ENCODE assay signal across 9 cellular contexts in the genomic region with DNA sequence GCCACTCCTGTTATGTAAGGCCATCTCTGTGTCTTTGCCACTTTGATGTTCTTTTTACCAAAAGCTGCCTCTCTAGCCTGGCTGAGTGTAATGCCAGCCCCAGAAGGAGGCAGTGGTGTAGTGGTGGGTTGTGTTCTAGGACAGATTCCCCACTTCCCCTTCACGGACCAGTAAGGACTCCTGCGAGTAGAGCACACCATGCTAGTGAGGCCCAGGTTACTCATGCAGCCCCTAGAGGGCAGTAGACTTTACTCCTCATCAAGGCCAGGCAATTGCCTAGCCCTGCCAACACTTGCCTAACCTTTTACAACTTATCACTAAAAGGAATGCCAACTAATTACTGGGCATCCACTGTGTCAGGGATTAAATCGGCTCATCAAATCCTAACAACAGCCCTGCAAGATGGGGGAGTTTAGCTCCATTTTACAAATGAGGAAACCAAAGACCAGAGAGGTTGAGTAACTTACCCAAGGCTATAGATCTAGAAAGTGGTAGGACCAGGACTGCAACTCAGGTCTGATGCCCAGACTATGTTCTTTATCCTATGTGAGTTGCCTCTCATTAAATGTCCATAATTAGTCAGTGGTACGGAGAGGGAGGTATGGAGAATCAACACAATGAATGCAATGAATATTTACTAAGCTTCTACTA.
DNase-seq lines count a peak whose midpoint lies in the region; ATAC-seq, FAIRE-seq and TF ChIP-seq lines count a peak whose summit lies in the region.
"Had no signal": no experiment of that assay in that cellular context is flagged by ENCODE, and none has a peak within 500 bp of the region (broad histone marks: within the 10 kb centered on the region; RNA-seq: fewer than 3 reads in every experiment).

No MANE protein-coding gene starts in this region.

- H3K4me1 ChIP-seq in A549, result peaks cover 11% of the 10 kb centered on the region; the same call in 1 of the 3 replicates

- no peak for FAIRE-seq in A549 (lab: Jason Lieb, UNC)
- FAIRE-seq: colon had no signal

- TF ChIP-seq CTCF in A549 (IDR thresholded peaks at IDR 0.05) (peak; percentile 17; the same call in 1 of the 3 replicates), GM12873 (IDR thresholded peaks at IDR 0.05; ENCODE audit: insufficient read depth, low read depth, low read length, missing control alignments) (peak; percentile 87), lower leg skin (IDR thresholded peaks at IDR 0.05) (no peak)

- peak in 1 of 2 experiments; percentile 89; a peak in 3 of 6 replicates for ATAC-seq in A549
- ATAC-seq in HG02870 (IDR thresholded peaks at IDR 0.05; ENCODE audit: unreplicated experiment), result peak; percentile 92
- ATAC-seq in HG03565 (IDR thresholded peaks at IDR 0.05; ENCODE audit: unreplicated experiment), result no peak

- intact Hi-C loops in lower leg skin (cut with DNase I; ENCODE audit: low total_unique reads), result no loop called here

- DNase-seq in A549 (ENCODE audit: low read depth in 1 of 2, low spot score in 1 of 2) (peak in 1 of 2 experiments; percentile 59), NCI-H226 (peak; percentile 18), astrocyte of the hippocampus (ENCODE audit: low read depth, low spot score) (peak; percentile 12), lung microvascular endothelial cell (ENCODE audit: low read depth in 2 of 2) (peak; percentile 41 to 44), lower leg skin (ENCODE audit: low spot score in 2 of 2) (no peak)

- TF ChIP-seq POLR2A in A549 (IDR thresholded peaks at IDR 0.05; ENCODE audit: low read length) (no peak), lower leg skin (IDR thresholded peaks at IDR 0.05) (no peak)

- TF ChIP-seq EP300 in A549 (IDR thresholded peaks at IDR 0.05), result no peak

- no peak overlapping the region for H3K4me2 ChIP-seq in A549

- H3K4me3 ChIP-seq in A549, result no peak overlapping the region
- H3K4me3 ChIP-seq in lower leg skin (ENCODE audit: low read depth, poor library complexity, severe bottlenecking), result no peak overlapping the region

- H3K9me3 ChIP-seq in A549, result no peaks in the 10 kb centered on the region

- POLR2A ChIA-PET in A549 (lab: Yijun Ruan, JAX), result no interaction called here

- CTCF ChIA-PET in A549 (lab: Yijun Ruan, JAX), result interaction anchor here (0.8 to 1.6 kb wide), 4 partner anchors 9 to 29 kb away, joined by 3 to 5 read pairs (median 3); no protein-coding TSS in a partner anchor

- 56% methylated on average over 4 of the region's 4 CpGs for WGBS in A549 (ENCODE audit: missing lambda C conversion rate)
- WGBS in lower leg skin, 2 donors, result 37 to 58% methylated on average over 4 of the region's 4 CpGs

- TF ChIP-seq RAD21 in A549 (conservative IDR thresholded peaks at IDR 0.05 in 1 of 2, IDR thresholded peaks at IDR 0.05 in 1 of 2), result peak in 1 of 2 experiments; percentile 25; a peak in 1 of 5 replicates

- peak overlapping the region in 1 of 2 experiments; percentile 44; a peak in 2 of 6 replicates for H3K27ac ChIP-seq in A549

TF ChIP-seq in A549, 52 proteins besides CTCF, POLR2A, EP300 and RAD21:
- no peak for TF ChIP-seq CEBPB (IDR thresholded peaks at IDR 0.05)
- TF ChIP-seq JUNB (IDR thresholded peaks at IDR 0.05), result no peak
- no peak for TF ChIP-seq HES2 (IDR thresholded peaks at IDR 0.05)
- no peak for TF ChIP-seq CBX8 (IDR thresholded peaks at IDR 0.05)

Comparison
In these comparisons a context has a peak if more than half of its experiments do, and no peak if none do; other contexts are left out.
1. DNase-seq: peak in NCI-H226 (single experiment), astrocyte of the hippocampus (single experiment) and lung microvascular endothelial cell (2 of 2); none in lower leg skin (0 of 2).
2. CTCF ChIP-seq: peak in A549 (single experiment) and GM12873 (single experiment); none in lower leg skin (0 of 3).